ENCODE assay signal across 1 cellular context in genomic region chr1:230702934-230703678, GRCh38.
TF ChIP-seq lines count a peak whose summit lies in the region.

No MANE protein-coding gene starts in this region.

TF ChIP-seq in IMR-90, 13 proteins besides CTCF, POLR2A, EP300 and RAD21:
- TF ChIP-seq CEBPB (IDR thresholded peaks at IDR 0.05; ENCODE audit: low read depth, low read length) (no peak), ELK1 (IDR thresholded peaks at IDR 0.05; ENCODE audit: borderline replicate concordance, low read depth, low read length) (no peak), MAZ (IDR thresholded peaks at IDR 0.05; ENCODE audit: borderline replicate concordance, low read depth, low read length) (no peak), USF2 (IDR thresholded peaks at IDR 0.05; ENCODE audit: low read depth, low read length) (no peak), SMC3 (IDR thresholded peaks at IDR 0.05; ENCODE audit: low read depth, low read length) (no peak), RCOR1 (IDR thresholded peaks at IDR 0.05; ENCODE audit: insufficient replicate concordance, low read length) (no peak), MAFK (IDR thresholded peaks at IDR 0.05; ENCODE audit: low read depth, low read length) (no peak), CHD1 (IDR thresholded peaks at IDR 0.05; ENCODE audit: low read depth, low read length) (no peak), BHLHE40 (IDR thresholded peaks at IDR 0.05; ENCODE audit: low read depth, low read length) (no peak), FOS (IDR thresholded peaks at IDR 0.05; ENCODE audit: low read depth, low read length) (no peak), RFX5 (IDR thresholded peaks at IDR 0.05; ENCODE audit: low read depth, low read length) (no peak), NFE2L2 (IDR thresholded peaks at IDR 0.05; ENCODE audit: low read depth, low read length) (no peak), MXI1 (IDR thresholded peaks at IDR 0.05; ENCODE audit: borderline replicate concordance, low read depth, low read length) (no peak)
TF ChIP-seq in IMR-90: peak in this region for 0.
